ENCODE assay signal across 1 cellular context in genomic region chr22:19128946-19129727, GRCh38.
TF ChIP-seq lines count a peak whose summit lies in the region.

No MANE protein-coding gene starts in this region.

TF ChIP-seq in K562, 482 proteins besides CTCF, POLR2A, EP300 and RAD21:
- TF ChIP-seq RAD51 (IDR thresholded peaks at IDR 0.05; ENCODE audit: borderline replicate concordance, low read depth) (no peak), NCOA6 (IDR thresholded peaks at IDR 0.05) (no peak), GABPA (tag; conservative IDR thresholded peaks at IDR 0.05; ENCODE audit: low read depth) (no peak), SNRNP70 (optimal IDR thresholded peaks at IDR 0.05; ENCODE audit: low read depth, low read length) (peak; percentile 64), PCBP2 (IDR thresholded peaks at IDR 0.05; ENCODE audit: low read depth, low read length, poor library complexity, severe bottlenecking) (no peak), RUNX1 (IDR thresholded peaks at IDR 0.05; ENCODE audit: low read depth) (no peak), BRCA1 (IDR thresholded peaks at IDR 0.05) (no peak), BRCA1 (CRISPR knock-in tag; IDR thresholded peaks at IDR 0.05) (no peak), ZNF184 (CRISPR knock-in tag; IDR thresholded peaks at IDR 0.05) (0 out of 2 replicates have a peak, but pooled peaks have one; percentile 23), HINFP (tag; conservative IDR thresholded peaks at IDR 0.05; ENCODE audit: low read depth) (no peak), RBBP5 (IDR thresholded peaks at IDR 0.05; ENCODE audit: borderline replicate concordance, insufficient read depth, low read length, poor library complexity, severe bottlenecking) (peak; percentile 22), SPI1 (IDR thresholded peaks at IDR 0.05; ENCODE audit: borderline replicate concordance, low read depth, low read length) (peak; percentile 81), RFX7 (CRISPR knock-in tag; IDR thresholded peaks at IDR 0.05) (no peak), WHSC1 (IDR thresholded peaks at IDR 0.05; ENCODE audit: low read length) (peak; percentile 57), MCM3 (IDR thresholded peaks at IDR 0.05) (peak; percentile 26; the same call in 1 of the 2 replicates), BCL6 (CRISPR knock-in tag; IDR thresholded peaks at IDR 0.05) (no peak), TOE1 (IDR thresholded peaks at IDR 0.05; ENCODE audit: borderline replicate concordance) (no peak), TOE1 (CRISPR knock-in tag; IDR thresholded peaks at IDR 0.05; ENCODE audit: borderline replicate concordance, low read depth) (no peak), THAP12 (CRISPR knock-in tag; IDR thresholded peaks at IDR 0.05) (peak; percentile 47; the same call in 1 of the 2 replicates), MBD2 (IDR thresholded peaks at IDR 0.05; ENCODE audit: borderline replicate concordance, low read depth) (0 out of 2 replicates have a peak, but pooled peaks have one; percentile 29)
- TF ChIP-seq, protein P1, sequence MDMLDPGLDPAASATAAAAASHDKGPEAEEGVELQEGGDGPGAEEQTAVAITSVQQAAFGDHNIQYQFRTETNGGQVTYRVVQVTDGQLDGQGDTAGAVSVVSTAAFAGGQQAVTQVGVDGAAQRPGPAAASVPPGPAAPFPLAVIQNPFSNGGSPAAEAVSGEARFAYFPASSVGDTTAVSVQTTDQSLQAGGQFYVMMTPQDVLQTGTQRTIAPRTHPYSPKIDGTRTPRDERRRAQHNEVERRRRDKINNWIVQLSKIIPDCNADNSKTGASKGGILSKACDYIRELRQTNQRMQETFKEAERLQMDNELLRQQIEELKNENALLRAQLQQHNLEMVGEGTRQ (CRISPR knock-in tag; IDR thresholded peaks at IDR 0.05), result 0 out of 2 replicates have a peak, but pooled peaks have one; percentile 14
- TF ChIP-seq, protein P2, sequence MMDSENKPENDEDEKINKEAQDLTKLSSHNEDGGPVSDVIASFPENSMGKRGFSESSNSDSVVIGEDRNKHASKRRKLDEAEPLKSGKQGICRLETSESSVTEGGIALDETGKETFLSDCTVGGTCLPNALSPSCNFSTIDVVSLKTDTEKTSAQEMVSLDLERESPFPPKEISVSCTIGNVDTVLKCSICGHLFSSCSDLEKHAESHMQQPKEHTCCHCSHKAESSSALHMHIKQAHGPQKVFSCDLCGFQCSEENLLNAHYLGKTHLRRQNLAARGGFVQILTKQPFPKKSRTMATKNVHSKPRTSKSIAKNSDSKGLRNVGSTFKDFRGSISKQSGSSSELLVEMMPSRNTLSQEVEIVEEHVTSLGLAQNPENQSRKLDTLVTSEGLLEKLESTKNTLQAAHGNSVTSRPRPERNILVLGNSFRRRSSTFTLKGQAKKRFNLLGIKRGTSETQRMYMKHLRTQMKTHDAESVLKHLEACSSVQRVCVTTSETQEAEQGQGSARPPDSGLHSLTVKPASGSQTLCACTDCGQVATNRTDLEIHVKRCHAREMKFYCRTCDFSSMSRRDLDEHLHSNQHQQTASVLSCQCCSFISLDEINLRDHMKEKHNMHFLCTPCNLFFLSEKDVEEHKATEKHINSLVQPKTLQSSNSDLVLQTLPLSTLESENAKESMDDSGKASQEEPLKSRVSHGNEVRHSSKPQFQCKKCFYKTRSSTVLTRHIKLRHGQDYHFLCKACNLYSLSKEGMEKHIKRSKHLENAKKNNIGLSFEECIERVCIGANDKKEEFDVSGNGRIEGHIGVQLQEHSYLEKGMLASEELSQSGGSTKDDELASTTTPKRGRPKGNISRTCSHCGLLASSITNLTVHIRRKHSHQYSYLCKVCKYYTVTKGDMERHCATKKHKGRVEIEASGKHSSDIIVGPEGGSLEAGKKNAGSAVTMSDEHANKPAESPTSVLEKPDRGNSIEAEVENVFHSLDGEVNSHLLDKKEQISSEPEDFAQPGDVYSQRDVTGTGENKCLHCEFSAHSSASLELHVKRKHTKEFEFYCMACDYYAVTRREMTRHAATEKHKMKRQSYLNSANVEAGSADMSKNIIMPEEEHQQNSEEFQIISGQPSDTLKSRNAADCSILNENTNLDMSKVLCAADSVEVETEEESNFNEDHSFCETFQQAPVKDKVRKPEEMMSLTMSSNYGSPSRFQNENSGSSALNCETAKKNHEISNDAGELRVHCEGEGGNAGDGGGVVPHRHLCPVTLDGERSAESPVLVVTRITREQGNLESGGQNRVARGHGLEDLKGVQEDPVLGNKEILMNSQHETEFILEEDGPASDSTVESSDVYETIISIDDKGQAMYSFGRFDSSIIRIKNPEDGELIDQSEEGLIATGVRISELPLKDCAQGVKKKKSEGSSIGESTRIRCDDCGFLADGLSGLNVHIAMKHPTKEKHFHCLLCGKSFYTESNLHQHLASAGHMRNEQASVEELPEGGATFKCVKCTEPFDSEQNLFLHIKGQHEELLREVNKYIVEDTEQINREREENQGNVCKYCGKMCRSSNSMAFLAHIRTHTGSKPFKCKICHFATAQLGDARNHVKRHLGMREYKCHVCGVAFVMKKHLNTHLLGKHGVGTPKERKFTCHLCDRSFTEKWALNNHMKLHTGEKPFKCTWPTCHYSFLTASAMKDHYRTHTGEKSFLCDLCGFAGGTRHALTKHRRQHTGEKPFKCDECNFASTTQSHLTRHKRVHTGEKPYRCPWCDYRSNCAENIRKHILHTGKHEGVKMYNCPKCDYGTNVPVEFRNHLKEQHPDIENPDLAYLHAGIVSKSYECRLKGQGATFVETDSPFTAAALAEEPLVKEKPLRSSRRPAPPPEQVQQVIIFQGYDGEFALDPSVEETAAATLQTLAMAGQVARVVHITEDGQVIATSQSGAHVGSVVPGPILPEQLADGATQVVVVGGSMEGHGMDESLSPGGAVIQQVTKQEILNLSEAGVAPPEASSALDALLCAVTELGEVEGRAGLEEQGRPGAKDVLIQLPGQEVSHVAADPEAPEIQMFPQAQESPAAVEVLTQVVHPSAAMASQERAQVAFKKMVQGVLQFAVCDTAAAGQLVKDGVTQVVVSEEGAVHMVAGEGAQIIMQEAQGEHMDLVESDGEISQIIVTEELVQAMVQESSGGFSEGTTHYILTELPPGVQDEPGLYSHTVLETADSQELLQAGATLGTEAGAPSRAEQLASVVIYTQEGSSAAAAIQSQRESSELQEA (IDR thresholded peaks at IDR 0.05; ENCODE audit: low read depth), result no peak
- TF ChIP-seq, protein P3, sequence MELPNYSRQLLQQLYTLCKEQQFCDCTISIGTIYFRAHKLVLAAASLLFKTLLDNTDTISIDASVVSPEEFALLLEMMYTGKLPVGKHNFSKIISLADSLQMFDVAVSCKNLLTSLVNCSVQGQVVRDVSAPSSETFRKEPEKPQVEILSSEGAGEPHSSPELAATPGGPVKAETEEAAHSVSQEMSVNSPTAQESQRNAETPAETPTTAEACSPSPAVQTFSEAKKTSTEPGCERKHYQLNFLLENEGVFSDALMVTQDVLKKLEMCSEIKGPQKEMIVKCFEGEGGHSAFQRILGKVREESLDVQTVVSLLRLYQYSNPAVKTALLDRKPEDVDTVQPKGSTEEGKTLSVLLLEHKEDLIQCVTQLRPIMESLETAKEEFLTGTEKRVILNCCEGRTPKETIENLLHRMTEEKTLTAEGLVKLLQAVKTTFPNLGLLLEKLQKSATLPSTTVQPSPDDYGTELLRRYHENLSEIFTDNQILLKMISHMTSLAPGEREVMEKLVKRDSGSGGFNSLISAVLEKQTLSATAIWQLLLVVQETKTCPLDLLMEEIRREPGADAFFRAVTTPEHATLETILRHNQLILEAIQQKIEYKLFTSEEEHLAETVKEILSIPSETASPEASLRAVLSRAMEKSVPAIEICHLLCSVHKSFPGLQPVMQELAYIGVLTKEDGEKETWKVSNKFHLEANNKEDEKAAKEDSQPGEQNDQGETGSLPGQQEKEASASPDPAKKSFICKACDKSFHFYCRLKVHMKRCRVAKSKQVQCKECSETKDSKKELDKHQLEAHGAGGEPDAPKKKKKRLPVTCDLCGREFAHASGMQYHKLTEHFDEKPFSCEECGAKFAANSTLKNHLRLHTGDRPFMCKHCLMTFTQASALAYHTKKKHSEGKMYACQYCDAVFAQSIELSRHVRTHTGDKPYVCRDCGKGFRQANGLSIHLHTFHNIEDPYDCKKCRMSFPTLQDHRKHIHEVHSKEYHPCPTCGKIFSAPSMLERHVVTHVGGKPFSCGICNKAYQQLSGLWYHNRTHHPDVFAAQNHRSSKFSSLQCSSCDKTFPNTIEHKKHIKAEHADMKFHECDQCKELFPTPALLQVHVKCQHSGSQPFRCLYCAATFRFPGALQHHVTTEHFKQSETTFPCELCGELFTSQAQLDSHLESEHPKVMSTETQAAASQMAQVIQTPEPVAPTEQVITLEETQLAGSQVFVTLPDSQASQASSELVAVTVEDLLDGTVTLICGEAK (IDR thresholded peaks at IDR 0.05), result no peak
- TF ChIP-seq, protein P3 (CRISPR knock-in tag; IDR thresholded peaks at IDR 0.05), result peak; percentile 32; the same call in 1 of the 2 replicates
- TF ChIP-seq, protein P4, sequence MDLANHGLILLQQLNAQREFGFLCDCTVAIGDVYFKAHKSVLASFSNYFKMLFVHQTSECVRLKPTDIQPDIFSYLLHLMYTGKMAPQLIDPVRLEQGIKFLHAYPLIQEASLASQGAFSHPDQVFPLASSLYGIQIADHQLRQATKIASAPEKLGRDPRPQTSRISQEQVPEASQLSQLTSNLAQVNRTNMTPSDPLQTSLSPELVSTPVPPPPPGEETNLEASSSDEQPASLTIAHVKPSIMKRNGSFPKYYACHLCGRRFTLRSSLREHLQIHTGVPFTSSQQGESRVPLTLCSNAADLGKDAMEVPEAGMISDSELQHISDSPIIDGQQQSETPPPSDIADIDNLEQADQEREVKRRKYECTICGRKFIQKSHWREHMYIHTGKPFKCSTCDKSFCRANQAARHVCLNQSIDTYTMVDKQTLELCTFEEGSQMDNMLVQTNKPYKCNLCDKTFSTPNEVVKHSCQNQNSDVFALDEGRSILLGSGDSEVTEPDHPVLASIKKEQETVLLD (IDR thresholded peaks at IDR 0.05), result no peak
TF ChIP-seq in K562: peak in this region for 10.
